Comparison of ENCODE assay signal across 17 cellular contexts in the genomic region with DNA sequence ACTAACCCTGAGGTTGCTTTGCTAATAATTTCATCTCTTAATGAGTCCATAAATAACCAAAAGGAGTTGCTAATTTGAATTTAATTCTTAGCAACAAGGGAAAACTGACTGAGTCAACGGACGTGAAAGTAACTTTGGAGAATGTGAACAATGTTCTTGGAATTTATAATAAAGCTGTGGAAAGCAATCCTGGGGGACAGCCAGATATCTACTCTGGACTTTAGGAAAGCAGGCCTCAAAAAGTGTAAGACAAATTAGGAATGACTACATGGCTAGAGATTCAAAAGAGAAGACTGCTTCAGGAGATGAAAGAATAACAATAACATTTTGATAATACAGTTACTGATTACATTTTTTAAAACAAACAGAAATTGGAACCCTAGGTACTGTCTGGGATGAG.
DNase-seq lines count a peak whose midpoint lies in the region; ATAC-seq, FAIRE-seq and TF ChIP-seq lines count a peak whose summit lies in the region.
"Had no signal": no experiment of that assay in that cellular context is flagged by ENCODE, and none has a peak within 500 bp of the region (broad histone marks: within the 10 kb centered on the region; RNA-seq: fewer than 3 reads in every experiment).

No MANE protein-coding gene starts in this region.

- no peak overlapping the region for H3K4me3 ChIP-seq in BJ (ENCODE audit: low read depth, low read length)
- H3K4me3 ChIP-seq in PC-3 (ENCODE audit: low read length), result no peak overlapping the region
- H3K4me3 ChIP-seq in endothelial cell of umbilical vein (replicated peaks in 1 of 3; ENCODE audit: insufficient read depth in 1 of 3, low read depth in 1 of 3, low read length in 3 of 3), result no peak overlapping the region
- H3K4me3 ChIP-seq in thyroid gland (replicated peaks in 1 of 3), result no peak overlapping the region

- H3F3A ChIP-seq in PC-3 (ENCODE audit: low read length, unreplicated experiment), result no peaks in the 10 kb centered on the region

- no peaks in the 10 kb centered on the region for H3K27me3 Mint-ChIP-seq in effector memory CD8-positive, alpha-beta T cell
- H3K27me3 Mint-ChIP-seq: activated CD4-positive, alpha-beta memory T cell treated with anti-CD3 and anti-CD28 coated beads, Interleukin-2, amount 10 ng/mL, durations not matched to agents 7 days and 5 days; CD4-positive, CD25-positive, alpha-beta regulatory T cell; naive B cell; stimulated activated naive CD8-positive, alpha-beta T cell treated with anti-CD3 and anti-CD28 coated beads, Interleukin-15, amount 100 ng/mL, for 72 hours had no signal

- no peaks in the 10 kb centered on the region for H3K36me3 Mint-ChIP-seq in effector memory CD8-positive, alpha-beta T cell (ENCODE audit: insufficient read depth)
- H3K36me3 Mint-ChIP-seq: CD4-positive, CD25-positive, alpha-beta regulatory T cell; naive B cell had no signal

- DNase-seq in BJ (ENCODE audit: low read depth), result peak; percentile 86
- DNase-seq in PC-3, result peak; percentile 57
- peak; percentile 87 for DNase-seq in endothelial cell of umbilical vein (ENCODE audit: low read depth, low spot score)
- peak; percentile 67 for DNase-seq in non-pigmented ciliary epithelial cell (ENCODE audit: low read depth)
- DNase-seq in NOMO-1 treated with DMSO at 0.1 percent for 48 hours (lab: John Stamatoyannopoulos, UW; ENCODE audit: unreplicated experiment), result no peak
- DNase-seq in thyroid gland, result no peak
- DNase-seq in effector memory CD8-positive, alpha-beta T cell, result no peak
- DNase-seq in medulla oblongata (ENCODE audit: extremely low spot score), result no peak
- DNase-seq: activated CD4-positive, alpha-beta memory T cell treated with anti-CD3 and anti-CD28 coated beads, Interleukin-2, amount 10 ng/mL, durations not matched to agents 7 days and 5 days; CD4-positive, CD25-positive, alpha-beta regulatory T cell; GF-D8; naive B cell; NCI-H1105; right cardiac atrium; stimulated activated naive CD8-positive, alpha-beta T cell treated with anti-CD3 and anti-CD28 coated beads, Interleukin-15, amount 100 ng/mL, for 72 hours; T-helper 9 cell had no signal

- dilution Hi-C loops in endothelial cell of umbilical vein (cut with MboI; ENCODE audit: extremely low pct_ligation_motif_present, low sequenced_read_pairs), result no loop called here

- peak; percentile 67 for FAIRE-seq in endothelial cell of umbilical vein (lab: Jason Lieb, UNC)

- H3K36me3 ChIP-seq in BJ (ENCODE audit: control insufficient read depth, insufficient read depth, low read length) (no peaks in the 10 kb centered on the region), PC-3 (ENCODE audit: low read depth, low read length) (no peaks in the 10 kb centered on the region), endothelial cell of umbilical vein (ENCODE audit: control insufficient read depth in 2 of 2, extremely low read depth in 1 of 2, insufficient read depth in 2 of 2, low read length in 2 of 2) (no peaks in the 10 kb centered on the region), thyroid gland (no peaks in the 10 kb centered on the region)

- H4K20me1 ChIP-seq in PC-3 (ENCODE audit: low read length) (no peaks in the 10 kb centered on the region), endothelial cell of umbilical vein (replicated peaks; ENCODE audit: control insufficient read depth, extremely low read depth, insufficient read depth, low read length) (no peaks in the 10 kb centered on the region)

- peak overlapping the region; percentile 17 for H3K27ac ChIP-seq in PC-3 (ENCODE audit: low read length)
- peak overlapping the region; percentile 91 for H3K27ac ChIP-seq in endothelial cell of umbilical vein (ENCODE audit: insufficient read depth, low read depth, low read length)
- H3K27ac ChIP-seq in thyroid gland, result no peak overlapping the region

- CTCF ChIA-PET in BJ (lab: Yijun Ruan, JAX), result no interaction called here
- CTCF ChIA-PET in PC-3 (lab: Charles Lee), result no interaction called here
- CTCF ChIA-PET in endothelial cell of umbilical vein (lab: Charles Lee), result interaction anchor here (0.7 to 0.8 kb wide), 3 partner anchors 16 to 66 kb away, joined by 3 read pairs; no protein-coding TSS in a partner anchor

- H3K4me1 ChIP-seq in PC-3 (ENCODE audit: insufficient read depth, low read length) (peaks cover 13% of the 10 kb centered on the region; the same call in 1 of the 2 replicates), endothelial cell of umbilical vein (ENCODE audit: control insufficient read depth, extremely low read depth, insufficient read depth, low read length) (peaks cover 30% of the 10 kb centered on the region), thyroid gland (no peaks in the 10 kb centered on the region)

- TF ChIP-seq POLR2A in endothelial cell of umbilical vein (IDR thresholded peaks at IDR 0.05; ENCODE audit: low read depth, low read length) (no peak), thyroid gland (IDR thresholded peaks at IDR 0.05) (no peak)

- TF ChIP-seq CTCF in BJ (IDR thresholded peaks at IDR 0.05; ENCODE audit: insufficient read depth, low read depth, low read length) (no peak), PC-3 (conservative IDR thresholded peaks at IDR 0.05; ENCODE audit: low read depth, low read length) (no peak), endothelial cell of umbilical vein (IDR thresholded peaks at IDR 0.05; ENCODE audit: extremely low read depth in 1 of 2, insufficient read depth in 1 of 2, low read depth in 1 of 2, low read length in 2 of 2) (no peak), thyroid gland (IDR thresholded peaks at IDR 0.05) (no peak)

- no peaks in the 10 kb centered on the region for H3K9me3 ChIP-seq in PC-3 (ENCODE audit: low read length)
- H3K9me3 ChIP-seq in endothelial cell of umbilical vein (replicated peaks; ENCODE audit: control insufficient read depth, insufficient read depth, low read length), result no peaks in the 10 kb centered on the region
- no peaks in the 10 kb centered on the region for H3K9me3 ChIP-seq in thyroid gland

- no peaks in the 10 kb centered on the region for H3K9me2 ChIP-seq in PC-3 (replicated peaks; ENCODE audit: low read length)

- no peaks in the 10 kb centered on the region for H3K9me1 ChIP-seq in endothelial cell of umbilical vein (replicated peaks; ENCODE audit: control insufficient read depth, extremely low read depth, insufficient read depth, low read length)

- H3K79me2 ChIP-seq in PC-3 (ENCODE audit: low read length), result no peaks in the 10 kb centered on the region
- H3K79me2 ChIP-seq in endothelial cell of umbilical vein (ENCODE audit: control insufficient read depth, insufficient read depth, low read length), result no peaks in the 10 kb centered on the region

- H3K4me1 Mint-ChIP-seq in effector memory CD8-positive, alpha-beta T cell (ENCODE audit: low read depth in 2 of 2), result no peaks in the 10 kb centered on the region
- H3K4me1 Mint-ChIP-seq: activated CD4-positive, alpha-beta memory T cell treated with anti-CD3 and anti-CD28 coated beads, Interleukin-2, amount 10 ng/mL, durations not matched to agents 7 days and 5 days; CD4-positive, CD25-positive, alpha-beta regulatory T cell; naive B cell; stimulated activated naive CD8-positive, alpha-beta T cell treated with anti-CD3 and anti-CD28 coated beads, Interleukin-15, amount 100 ng/mL, for 72 hours had no signal

- peak; percentile 59 for ATAC-seq in PC-3
- ATAC-seq in effector memory CD8-positive, alpha-beta T cell (replicated peaks), result no peak
- ATAC-seq: HCT116; right cardiac atrium; stimulated activated naive CD8-positive, alpha-beta T cell treated with anti-CD3 and anti-CD28 coated beads, Interleukin-15, amount 100 ng/mL, for 72 hours had no signal

- WGBS in thyroid gland, 2 donors, result 71 to 84% methylated on average over 2 of the region's 2 CpGs

- H3K4me2 ChIP-seq in PC-3 (ENCODE audit: low read length) (no peak overlapping the region), endothelial cell of umbilical vein (ENCODE audit: insufficient read depth, low read length) (peak overlapping the region; percentile 25)

- intact Hi-C loops in PC-3 (cut with micrococcal nuclease), result no loop called here
- intact Hi-C loops in endothelial cell of umbilical vein (cut with micrococcal nuclease), result loop anchor here (5.0 kb wide), 1 partner anchor 193 kb away; no protein-coding TSS in a partner anchor
- intact Hi-C loops in thyroid gland (cut with DNase I), result no loop called here

- POLR2A ChIA-PET in BJ (lab: Charles Lee) (interaction anchor here (0.5 kb wide), 1 partner anchor 18 kb away, joined by 11 read pairs; no protein-coding TSS in a partner anchor), PC-3 (lab: Charles Lee; ENCODE audit: unreplicated experiment) (no interaction called here), endothelial cell of umbilical vein (lab: Charles Lee) (interaction anchor here (0.6 kb wide), 1 partner anchor 183 kb away, joined by 3 read pairs; no protein-coding TSS in a partner anchor)

- no peak overlapping the region for H3K27ac Mint-ChIP-seq in effector memory CD8-positive, alpha-beta T cell
- H3K27ac Mint-ChIP-seq: activated CD4-positive, alpha-beta memory T cell treated with anti-CD3 and anti-CD28 coated beads, Interleukin-2, amount 10 ng/mL, durations not matched to agents 7 days and 5 days; naive B cell had no signal

- peaks cover 0 to 5% of the 10 kb centered on the region in 2 donors for H3K9me3 Mint-ChIP-seq in effector memory CD8-positive, alpha-beta T cell
- H3K9me3 Mint-ChIP-seq: activated CD4-positive, alpha-beta memory T cell treated with anti-CD3 and anti-CD28 coated beads, Interleukin-2, amount 10 ng/mL, durations not matched to agents 7 days and 5 days; stimulated activated naive CD8-positive, alpha-beta T cell treated with anti-CD3 and anti-CD28 coated beads, Interleukin-15, amount 100 ng/mL, for 72 hours had no signal

- BruUV-seq in PC-3 (replicated peaks; lab: Mats Ljungman, UMichigan), result no TSS peak
- no TSS peak for BruUV-seq in endothelial cell of umbilical vein (replicated peaks; lab: Mats Ljungman, UMichigan)

- H3K27me3 ChIP-seq in BJ (ENCODE audit: control insufficient read depth, insufficient read depth, low read length) (no peaks in the 10 kb centered on the region), PC-3 (ENCODE audit: low read length) (no peaks in the 10 kb centered on the region), endothelial cell of umbilical vein (ENCODE audit: control insufficient read depth in 2 of 2, insufficient read depth in 2 of 2, low read length in 2 of 2) (no peaks in the 10 kb centered on the region), thyroid gland (no peaks in the 10 kb centered on the region)

- no peak overlapping the region for H3K4me3 Mint-ChIP-seq in effector memory CD8-positive, alpha-beta T cell
- H3K4me3 Mint-ChIP-seq: activated CD4-positive, alpha-beta memory T cell treated with anti-CD3 and anti-CD28 coated beads, Interleukin-2, amount 10 ng/mL, durations not matched to agents 7 days and 5 days; CD4-positive, CD25-positive, alpha-beta regulatory T cell; naive B cell; stimulated activated naive CD8-positive, alpha-beta T cell treated with anti-CD3 and anti-CD28 coated beads, Interleukin-15, amount 100 ng/mL, for 72 hours had no signal

- no peak overlapping the region for H3K9ac ChIP-seq in PC-3 (ENCODE audit: low read length)
- H3K9ac ChIP-seq in endothelial cell of umbilical vein (replicated peaks; ENCODE audit: extremely low read depth, insufficient read depth, low read length), result peak overlapping the region; percentile 39

- H2AFZ ChIP-seq in PC-3 (ENCODE audit: low read length) (no peak overlapping the region), endothelial cell of umbilical vein (ENCODE audit: low read depth, low read length) (peak overlapping the region; percentile 47)

TF ChIP-seq in endothelial cell of umbilical vein, 7 proteins besides CTCF, POLR2A, EP300 and RAD21 (continues in another document):
- TF ChIP-seq FOS (IDR thresholded peaks at IDR 0.05; ENCODE audit: borderline replicate concordance, insufficient read depth, low read length), result peak; percentile 50

Comparison
In these comparisons a context has a peak if more than half of its experiments do, and no peak if none do; other contexts are left out.
1. DNase-seq: peak in BJ (single experiment), PC-3 (single experiment), endothelial cell of umbilical vein (single experiment) and non-pigmented ciliary epithelial cell (single experiment); none in NOMO-1 treated with DMSO at 0.1 percent for 48 hours (single experiment), thyroid gland (0 of 2), effector memory CD8-positive, alpha-beta T cell (0 of 3) and medulla oblongata (single experiment).
2. H3K27ac ChIP-seq: peak in PC-3 (single experiment) and endothelial cell of umbilical vein (single experiment); none in thyroid gland (0 of 3).